Comparison of ENCODE assay signal across 15 cellular contexts in the genomic region with DNA sequence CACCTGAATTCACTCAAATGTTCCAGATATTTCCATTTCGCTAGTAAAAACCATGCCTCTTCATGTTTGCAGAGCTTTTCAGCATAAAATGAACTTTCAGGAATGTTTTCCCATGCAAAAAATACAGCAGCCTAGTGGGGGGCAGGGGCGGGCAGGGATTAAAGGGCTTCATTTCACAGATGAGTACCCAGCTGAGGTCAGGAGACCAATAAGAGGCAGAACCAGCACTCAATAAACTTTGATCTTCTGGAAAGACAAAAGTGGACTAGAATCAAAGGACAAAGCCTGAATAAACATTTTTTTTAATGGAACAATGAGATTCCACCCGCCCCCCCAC. TPM values are rescaled to one million over a fixed set of nuclear protein-coding genes. Genes with fewer than 3 reads are reported as not detected.
A peak's percentile ranks its signal among the peaks of the same experiment; 100 is the strongest.
DNase-seq lines count a peak whose midpoint lies in the region; ATAC-seq, FAIRE-seq and TF ChIP-seq lines count a peak whose summit lies in the region.
"Had no signal": no experiment of that assay in that cellular context is flagged by ENCODE, and none has a peak within 500 bp of the region (broad histone marks: within the 10 kb centered on the region; RNA-seq: fewer than 3 reads in every experiment).

No MANE protein-coding gene starts in this region.

- H3K9me3 ChIP-seq in CD8-positive, alpha-beta memory T cell (ENCODE audit: low read length) = no peaks in the 10 kb centered on the region
- H3K9me3 ChIP-seq in Panc1 (ENCODE audit: control insufficient read depth, insufficient read depth, low read depth, low read length) (no peaks in the 10 kb centered on the region), gastrocnemius medialis (no peaks in the 10 kb centered on the region)
- H3K9me3 ChIP-seq: HAP-1 had no signal

- in situ Hi-C loops in Panc1 (cut with HindIII; ENCODE audit: low pct_unique_long_range_greater_than_20kb, low sequenced_read_pairs) (no loop called here), gastrocnemius medialis (cut with MboI; ENCODE audit: low sequenced_read_pairs in 4 of 4) (no loop called here)

- H3K27ac ChIP-seq in CD8-positive, alpha-beta memory T cell (ENCODE audit: low read depth, low read length) = no peak overlapping the region
- H3K27ac ChIP-seq in Panc1 (ENCODE audit: low read length) = peak overlapping the region; percentile 60; the same call in 1 of the 2 replicates
- H3K27ac ChIP-seq in gastrocnemius medialis = peak overlapping the region; percentile 88 to 97 (median 95)
- H3K27ac ChIP-seq: brain microvascular endothelial cell had no signal

- H3K27me3 ChIP-seq in CD8-positive, alpha-beta memory T cell (ENCODE audit: insufficient read depth, low read length, poor library complexity, severe bottlenecking) = no peaks in the 10 kb centered on the region
- H3K27me3 ChIP-seq in Panc1 (ENCODE audit: control insufficient read depth, insufficient read depth, low read length) (no peaks in the 10 kb centered on the region), gastrocnemius medialis (no peaks in the 10 kb centered on the region)
- H3K27me3 ChIP-seq: brain microvascular endothelial cell had no signal

- no peaks in the 10 kb centered on the region for H3K9me3 Mint-ChIP-seq in CD8-positive, alpha-beta memory T cell
- H3K9me3 Mint-ChIP-seq in endothelial cell (ENCODE audit: unreplicated experiment) = no peaks in the 10 kb centered on the region

- CTCF ChIA-PET in CD8-positive, alpha-beta memory T cell (lab: Charles Lee) = interaction anchor here (1.3 to 1.4 kb wide), 2 partner anchors 9 to 43 kb away, joined by 3 to 4 read pairs; no protein-coding TSS in a partner anchor
- CTCF ChIA-PET in Panc1 (lab: Charles Lee) = no interaction called here

- DNase-seq in CD8-positive, alpha-beta memory T cell = no peak
- DNase-seq in Panc1 (ENCODE audit: low read depth, low spot score) (no peak), epithelial cell of proximal tubule (ENCODE audit: low read depth) (no peak), gastrocnemius medialis (no peak), frontal cortex (ENCODE audit: low spot score in 2 of 2) (no peak), endothelial cell (ENCODE audit: low spot score) (no peak)
- DNase-seq: activated CD4-positive, alpha-beta T cell treated with anti-CD3 and anti-CD28 coated beads, Interleukin-2, amount 50 U/mL, for 4 hours; activated gamma-delta T cell treated with Interleukin-2 at 50 U/mL for 16 hours; GDM1; hippocampal formation; occipital lobe; stimulated activated CD4-positive, alpha-beta T cell treated with anti-CD3 and anti-CD28 coated beads, Interleukin-1b, Interleukin-23, amount 100 ng/mL, for 48 hours had no signal

- TF ChIP-seq POLR2A in gastrocnemius medialis (IDR thresholded peaks at IDR 0.05) = no peak

- FAIRE-seq in frontal cortex (lab: Jason Lieb, UNC) = no peak

- no peak for ATAC-seq in Panc1
- ATAC-seq in gastrocnemius medialis = no peak
- ATAC-seq in GM21786 (IDR thresholded peaks at IDR 0.05; ENCODE audit: unreplicated experiment) = no peak

- peaks cover 33% of the 10 kb centered on the region for H3K4me1 ChIP-seq in CD8-positive, alpha-beta memory T cell (ENCODE audit: insufficient read depth, low read length)
- H3K4me1 ChIP-seq in Panc1 (ENCODE audit: control insufficient read depth, insufficient read depth, low read length) = peaks cover 21% of the 10 kb centered on the region
- peaks cover 44 to 56% of the 10 kb centered on the region in 2 donors for H3K4me1 ChIP-seq in gastrocnemius medialis

- H3K27ac Mint-ChIP-seq in CD8-positive, alpha-beta memory T cell = peak overlapping the region in 5 of 8 donors; percentile 57 to 91 (median 84)
- H3K27ac Mint-ChIP-seq in endothelial cell (ENCODE audit: unreplicated experiment) = no peak overlapping the region

- H3K4me3 ChIP-seq in CD8-positive, alpha-beta memory T cell (ENCODE audit: low read length) = no peak overlapping the region
- no peak overlapping the region for H3K4me3 ChIP-seq in Panc1 (ENCODE audit: low read depth in 2 of 2, low read length in 2 of 2)
- peak overlapping the region; percentile 5 for H3K4me3 ChIP-seq in epithelial cell of proximal tubule (ENCODE audit: low read depth, low read length)
- H3K4me3 ChIP-seq in gastrocnemius medialis = peak overlapping the region in 1 of 4 donors; percentile 2
- H3K4me3 ChIP-seq: HAP-1 had no signal

- H3K4me1 Mint-ChIP-seq in CD8-positive, alpha-beta memory T cell = peaks cover 34 to 58% (median 53%) of the 10 kb centered on the region in 3 donors
- peaks cover 25% of the 10 kb centered on the region for H3K4me1 Mint-ChIP-seq in endothelial cell (ENCODE audit: unreplicated experiment)

- no peaks in the 10 kb centered on the region for H3K36me3 ChIP-seq in CD8-positive, alpha-beta memory T cell (ENCODE audit: insufficient read depth, low read length)
- H3K36me3 ChIP-seq in Panc1 (ENCODE audit: control insufficient read depth, insufficient read depth, low read length) (no peaks in the 10 kb centered on the region), gastrocnemius medialis (no peaks in the 10 kb centered on the region)
- H3K36me3 ChIP-seq: brain microvascular endothelial cell, HAP-1 had no signal

- H3K36me3 Mint-ChIP-seq in CD8-positive, alpha-beta memory T cell = no peaks in the 10 kb centered on the region
- peaks cover 5% of the 10 kb centered on the region for H3K36me3 Mint-ChIP-seq in endothelial cell (ENCODE audit: low read depth, unreplicated experiment)

- BruUV-seq in Panc1 (replicated peaks; lab: Mats Ljungman, UMichigan) = no TSS peak

- TF ChIP-seq CTCF in Panc1 (IDR thresholded peaks at IDR 0.05) (no peak), epithelial cell of proximal tubule (conservative IDR thresholded peaks at IDR 0.05; ENCODE audit: low read depth, low read length) (no peak), gastrocnemius medialis (IDR thresholded peaks at IDR 0.05 in 4 of 5, conservative IDR thresholded peaks at IDR 0.05 in 1 of 5) (no peak), endothelial cell (IDR thresholded peaks at IDR 0.05; ENCODE audit: unreplicated experiment) (no peak)

- intact Hi-C loops in Panc1 (cut with micrococcal nuclease; ENCODE audit: unreplicated experiment) (no loop called here), gastrocnemius medialis (cut with DNase I; ENCODE audit: low total_unique reads) (no loop called here)

- POLR2A ChIA-PET in CD8-positive, alpha-beta memory T cell (lab: Charles Lee) = no interaction called here
- POLR2A ChIA-PET in Panc1 (lab: Charles Lee) = no interaction called here

- peaks cover 0 to 1% of the 10 kb centered on the region in 2 donors for H3K27me3 Mint-ChIP-seq in CD8-positive, alpha-beta memory T cell
- peaks cover 4% of the 10 kb centered on the region for H3K27me3 Mint-ChIP-seq in endothelial cell (ENCODE audit: unreplicated experiment)

- no peak overlapping the region for H3K4me3 Mint-ChIP-seq in CD8-positive, alpha-beta memory T cell
- H3K4me3 Mint-ChIP-seq in endothelial cell (ENCODE audit: unreplicated experiment) = no peak overlapping the region

RNA-seq across cellular contexts. Expression of a gene that starts 8.0 kb away (rescaled TPM):
- total RNA-seq in CD8-positive, alpha-beta memory T cell = 1 to 10 TPM; 5.1 to 5.4 TPM
- polyA plus RNA-seq in CD8-positive, alpha-beta memory T cell = 0.75 TPM
- total RNA-seq in Panc1 (2021; ENCODE audit: unreplicated experiment) = 7.0 TPM
- polyA plus RNA-seq in Panc1 (2012; ENCODE audit: insufficient read length) = 8.4 TPM
- 8.1 and 9.7 TPM in 2 replicates for total RNA-seq in epithelial cell of proximal tubule
- 1 to 10 TPM; 4.8 to 7.0 (median 6.8) TPM for total RNA-seq in gastrocnemius medialis
- 29.3 TPM for total RNA-seq in frontal cortex
- 7.4 TPM for total RNA-seq in endothelial cell (ENCODE audit: unreplicated experiment)
